Comparison of ENCODE assay signal across 15 cellular contexts in genomic region chr18:48320639-48320945, GRCh38.
DNase-seq lines count a peak whose midpoint lies in the region; ATAC-seq and TF ChIP-seq lines count a peak whose summit lies in the region.
"Had no signal": no experiment of that assay in that cellular context is flagged by ENCODE, and none has a peak within 500 bp of the region (broad histone marks: within the 10 kb centered on the region; RNA-seq: fewer than 3 reads in every experiment).

No MANE protein-coding gene starts in this region.

- H3K4me1 Mint-ChIP-seq in GM23338 (peaks cover 30% of the 10 kb centered on the region), glutamatergic neuron (ENCODE audit: low read depth, unreplicated experiment) (peaks cover 28% of the 10 kb centered on the region)

- H3K9me3 Mint-ChIP-seq in GM23338 (no peaks in the 10 kb centered on the region), glutamatergic neuron (ENCODE audit: unreplicated experiment) (peaks cover 3% of the 10 kb centered on the region)
- H3K9me3 Mint-ChIP-seq: H9 had no signal

- DNase-seq in GM23338 (ENCODE audit: low spot score) (no peak), NCI-H2107 (lab: John Stamatoyannopoulos, UW) (peak; percentile 45), glutamatergic neuron (peak; percentile 36), posterior vena cava (ENCODE audit: low spot score) (peak; percentile 54), HT-29 (ENCODE audit: low spot score) (no peak)
- DNase-seq: EL, H9, Karpas-422, NCI-H1436, NCI-H446 treated with DMSO at 0.1 percent for 48 hours, PC-3 had no signal

- no peak for TF ChIP-seq CTCF in GM23338 (conservative IDR thresholded peaks at IDR 0.05; ENCODE audit: low read depth in 2 of 2)
- TF ChIP-seq CTCF in glutamatergic neuron (IDR thresholded peaks at IDR 0.05; ENCODE audit: partially characterized antibody, unreplicated experiment) = no peak

- ATAC-seq in GM23338 (no peak), GM21515 (IDR thresholded peaks at IDR 0.05; ENCODE audit: unreplicated experiment) (no peak), HG03175 (IDR thresholded peaks at IDR 0.05; ENCODE audit: unreplicated experiment) (no peak)
- ATAC-seq: PC-3 had no signal

- no peak overlapping the region for H3K27ac ChIP-seq in GM23338 (ENCODE audit: low read depth)
- H3K27ac ChIP-seq: BLaER1 had no signal

- H3K36me3 Mint-ChIP-seq in GM23338 (ENCODE audit: low read depth) (no peaks in the 10 kb centered on the region), glutamatergic neuron (ENCODE audit: unreplicated experiment) (peaks cover 8% of the 10 kb centered on the region)

- H3K36me3 ChIP-seq in GM23338 (ENCODE audit: insufficient read depth) = no peaks in the 10 kb centered on the region
- H3K36me3 ChIP-seq: BLaER1 had no signal

- no peak overlapping the region for H3K4me2 ChIP-seq in GM23338
- H3K4me2 ChIP-seq: BLaER1 had no signal

- H3K4me3 Mint-ChIP-seq in GM23338 (no peak overlapping the region), glutamatergic neuron (ENCODE audit: unreplicated experiment) (no peak overlapping the region)
- H3K4me3 Mint-ChIP-seq: H9 had no signal

- H4K20me1 ChIP-seq in GM23338 (replicated peaks; ENCODE audit: insufficient read depth) = no peaks in the 10 kb centered on the region
- H4K20me1 ChIP-seq: BLaER1 had no signal

- no peaks in the 10 kb centered on the region for H3K9me2 ChIP-seq in GM23338 (ENCODE audit: insufficient read depth)

- H3K27me3 Mint-ChIP-seq in GM23338 (ENCODE audit: insufficient read depth, low read depth, poor library complexity) = peaks cover 10% of the 10 kb centered on the region
- peaks cover 3% of the 10 kb centered on the region for H3K27me3 Mint-ChIP-seq in glutamatergic neuron (ENCODE audit: unreplicated experiment)

- intact Hi-C loops in posterior vena cava (cut with DNase I) = no loop called here

- 0 out of 2 replicates have a peak overlapping the region, but pooled peaks have one; percentile 9 for H3K27ac Mint-ChIP-seq in GM23338
- peak overlapping the region; percentile 49 for H3K27ac Mint-ChIP-seq in glutamatergic neuron (ENCODE audit: unreplicated experiment)

- H3K4me1 ChIP-seq in GM23338 (ENCODE audit: insufficient read depth) = peaks cover 8% of the 10 kb centered on the region; the same call in 1 of the 2 replicates

- H3F3A ChIP-seq in GM23338 (replicated peaks; ENCODE audit: low read depth) = no peaks in the 10 kb centered on the region

- H3K27me3 ChIP-seq in GM23338 (ENCODE audit: insufficient read depth) = no peaks in the 10 kb centered on the region
- H3K27me3 ChIP-seq: BLaER1 had no signal

- H3K79me2 ChIP-seq in GM23338 (replicated peaks; ENCODE audit: insufficient read depth) = no peaks in the 10 kb centered on the region

- no peak overlapping the region for H3K4me3 ChIP-seq in GM23338
- H3K4me3 ChIP-seq: BLaER1, SK-N-MC had no signal

- no peak overlapping the region for H2AFZ ChIP-seq in GM23338

TF ChIP-seq in GM23338, 12 proteins besides CTCF, POLR2A, EP300 and RAD21 (continues in another document):
- TF ChIP-seq STAT1 (IDR thresholded peaks at IDR 0.05; ENCODE audit: unreplicated experiment) (no peak), EZH2phosphoT487 (IDR thresholded peaks at IDR 0.05; ENCODE audit: unreplicated experiment) (no peak), ZNF331 (CRISPR knock-in tag; IDR thresholded peaks at IDR 0.05; ENCODE audit: low read depth) (no peak), JUNB (IDR thresholded peaks at IDR 0.05; ENCODE audit: unreplicated experiment) (no peak), NANOG (IDR thresholded peaks at IDR 0.05; ENCODE audit: borderline replicate concordance) (no peak), POLR2AphosphoS5 (IDR thresholded peaks at IDR 0.05; ENCODE audit: low read depth) (no peak), CREB1 (CRISPR knock-in tag; IDR thresholded peaks at IDR 0.05; ENCODE audit: low read depth) (no peak), ETS1 (IDR thresholded peaks at IDR 0.05) (no peak), EZH2 (IDR thresholded peaks at IDR 0.05; ENCODE audit: low read depth, unreplicated experiment) (no peak), ZNF114 (CRISPR knock-in tag; IDR thresholded peaks at IDR 0.05) (no peak)
- TF ChIP-seq, protein P1, sequence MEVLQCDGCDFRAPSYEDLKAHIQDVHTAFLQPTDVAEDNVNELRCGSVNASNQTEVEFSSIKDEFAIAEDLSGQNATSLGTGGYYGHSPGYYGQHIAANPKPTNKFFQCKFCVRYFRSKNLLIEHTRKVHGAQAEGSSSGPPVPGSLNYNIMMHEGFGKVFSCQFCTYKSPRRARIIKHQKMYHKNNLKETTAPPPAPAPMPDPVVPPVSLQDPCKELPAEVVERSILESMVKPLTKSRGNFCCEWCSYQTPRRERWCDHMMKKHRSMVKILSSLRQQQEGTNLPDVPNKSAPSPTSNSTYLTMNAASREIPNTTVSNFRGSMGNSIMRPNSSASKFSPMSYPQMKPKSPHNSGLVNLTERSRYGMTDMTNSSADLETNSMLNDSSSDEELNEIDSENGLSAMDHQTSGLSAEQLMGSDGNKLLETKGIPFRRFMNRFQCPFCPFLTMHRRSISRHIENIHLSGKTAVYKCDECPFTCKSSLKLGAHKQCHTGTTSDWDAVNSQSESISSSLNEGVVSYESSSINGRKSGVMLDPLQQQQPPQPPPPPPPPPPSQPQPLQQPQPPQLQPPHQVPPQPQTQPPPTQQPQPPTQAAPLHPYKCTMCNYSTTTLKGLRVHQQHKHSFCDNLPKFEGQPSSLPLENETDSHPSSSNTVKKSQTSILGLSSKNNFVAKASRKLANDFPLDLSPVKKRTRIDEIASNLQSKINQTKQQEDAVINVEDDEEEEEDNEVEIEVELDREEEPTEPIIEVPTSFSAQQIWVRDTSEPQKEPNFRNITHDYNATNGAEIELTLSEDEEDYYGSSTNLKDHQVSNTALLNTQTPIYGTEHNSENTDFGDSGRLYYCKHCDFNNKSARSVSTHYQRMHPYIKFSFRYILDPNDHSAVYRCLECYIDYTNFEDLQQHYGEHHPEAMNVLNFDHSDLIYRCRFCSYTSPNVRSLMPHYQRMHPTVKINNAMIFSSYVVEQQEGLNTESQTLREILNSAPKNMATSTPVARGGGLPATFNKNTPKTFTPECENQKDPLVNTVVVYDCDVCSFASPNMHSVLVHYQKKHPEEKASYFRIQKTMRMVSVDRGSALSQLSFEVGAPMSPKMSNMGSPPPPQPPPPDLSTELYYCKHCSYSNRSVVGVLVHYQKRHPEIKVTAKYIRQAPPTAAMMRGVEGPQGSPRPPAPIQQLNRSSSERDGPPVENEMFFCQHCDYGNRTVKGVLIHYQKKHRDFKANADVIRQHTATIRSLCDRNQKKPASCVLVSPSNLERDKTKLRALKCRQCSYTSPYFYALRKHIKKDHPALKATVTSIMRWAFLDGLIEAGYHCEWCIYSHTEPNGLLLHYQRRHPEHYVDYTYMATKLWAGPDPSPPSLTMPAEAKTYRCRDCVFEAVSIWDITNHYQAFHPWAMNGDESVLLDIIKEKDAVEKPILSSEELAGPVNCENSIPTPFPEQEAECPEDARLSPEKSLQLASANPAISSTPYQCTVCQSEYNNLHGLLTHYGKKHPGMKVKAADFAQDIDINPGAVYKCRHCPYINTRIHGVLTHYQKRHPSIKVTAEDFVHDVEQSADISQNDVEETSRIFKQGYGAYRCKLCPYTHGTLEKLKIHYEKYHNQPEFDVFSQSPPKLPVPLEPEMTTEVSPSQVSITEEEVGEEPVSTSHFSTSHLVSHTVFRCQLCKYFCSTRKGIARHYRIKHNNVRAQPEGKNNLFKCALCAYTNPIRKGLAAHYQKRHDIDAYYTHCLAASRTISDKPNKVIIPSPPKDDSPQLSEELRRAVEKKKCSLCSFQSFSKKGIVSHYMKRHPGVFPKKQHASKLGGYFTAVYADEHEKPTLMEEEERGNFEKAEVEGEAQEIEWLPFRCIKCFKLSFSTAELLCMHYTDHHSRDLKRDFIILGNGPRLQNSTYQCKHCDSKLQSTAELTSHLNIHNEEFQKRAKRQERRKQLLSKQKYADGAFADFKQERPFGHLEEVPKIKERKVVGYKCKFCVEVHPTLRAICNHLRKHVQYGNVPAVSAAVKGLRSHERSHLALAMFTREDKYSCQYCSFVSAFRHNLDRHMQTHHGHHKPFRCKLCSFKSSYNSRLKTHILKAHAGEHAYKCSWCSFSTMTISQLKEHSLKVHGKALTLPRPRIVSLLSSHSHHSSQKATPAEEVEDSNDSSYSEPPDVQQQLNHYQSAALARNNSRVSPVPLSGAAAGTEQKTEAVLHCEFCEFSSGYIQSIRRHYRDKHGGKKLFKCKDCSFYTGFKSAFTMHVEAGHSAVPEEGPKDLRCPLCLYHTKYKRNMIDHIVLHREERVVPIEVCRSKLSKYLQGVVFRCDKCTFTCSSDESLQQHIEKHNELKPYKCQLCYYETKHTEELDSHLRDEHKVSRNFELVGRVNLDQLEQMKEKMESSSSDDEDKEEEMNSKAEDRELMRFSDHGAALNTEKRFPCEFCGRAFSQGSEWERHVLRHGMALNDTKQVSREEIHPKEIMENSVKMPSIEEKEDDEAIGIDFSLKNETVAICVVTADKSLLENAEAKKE (CRISPR knock-in tag; IDR thresholded peaks at IDR 0.05) = no peak

Comparison
In these comparisons a context has a peak if more than half of its experiments do, and no peak if none do; other contexts are left out.
1. DNase-seq: peak in NCI-H2107 (single experiment), glutamatergic neuron (single experiment) and posterior vena cava (single experiment); none in GM23338 (single experiment) and HT-29 (single experiment).